12 cellular contexts compared by ENCODE assay signal in genomic region chr1:43976890-43977289, GRCh38. TPM values are rescaled to one million over a fixed set of nuclear protein-coding genes. Genes with fewer than 3 reads are reported as not detected.
DNase-seq lines count a peak whose midpoint lies in the region; ATAC-seq, FAIRE-seq and TF ChIP-seq lines count a peak whose summit lies in the region.
"Had no signal": no experiment of that assay in that cellular context is flagged by ENCODE, and none has a peak within 500 bp of the region (broad histone marks: within the 10 kb centered on the region; RNA-seq: fewer than 3 reads in every experiment).

No MANE protein-coding gene starts in this region.

- no peak overlapping the region for H2AFZ ChIP-seq in HepG2 (ENCODE audit: low read length)

- no peak overlapping the region for H3K9ac ChIP-seq in HepG2 (ENCODE audit: insufficient read depth, low read depth, low read length)

- H3K36me3 Mint-ChIP-seq in MCF 10A (ENCODE audit: insufficient read depth, unreplicated experiment) (peaks cover 29% of the 10 kb centered on the region), T-helper 17 cell (ENCODE audit: low read depth) (peaks cover 18% of the 10 kb centered on the region)

- TF ChIP-seq CTCF in MCF 10A (IDR thresholded peaks at IDR 0.05; ENCODE audit: unreplicated experiment), result no peak
- TF ChIP-seq CTCF in breast epithelium (IDR thresholded peaks at IDR 0.05), result no peak
- no peak for TF ChIP-seq CTCF in HepG2 (CRISPR knock-in tag; IDR thresholded peaks at IDR 0.05)

- H3K36me3 ChIP-seq in breast epithelium (no peaks in the 10 kb centered on the region), HepG2 (replicated peaks in 1 of 2; ENCODE audit: control insufficient read depth in 1 of 2, insufficient read depth in 2 of 2, low read length in 2 of 2) (peaks cover 5 to 16% of the 10 kb centered on the region in 2 experiments)

- H3K4me3 Mint-ChIP-seq in MCF 10A (ENCODE audit: unreplicated experiment) (peak overlapping the region; percentile 94), T-helper 17 cell (peak overlapping the region; percentile 95)

- H3K4me1 ChIP-seq in breast epithelium, result peaks cover 0 to 18% of the 10 kb centered on the region in 2 donors
- peaks cover 63% of the 10 kb centered on the region for H3K4me1 ChIP-seq in HepG2 (ENCODE audit: insufficient read depth, low read length)

- ATAC-seq in T-helper 17 cell (no peak), HepG2 (no peak), HG03571 (IDR thresholded peaks at IDR 0.05; ENCODE audit: unreplicated experiment) (no peak)
- ATAC-seq: body of pancreas, right lobe of liver had no signal

- H3K4me1 Mint-ChIP-seq in MCF 10A (ENCODE audit: insufficient read depth, unreplicated experiment) (peaks cover 48% of the 10 kb centered on the region), T-helper 17 cell (peaks cover 50% of the 10 kb centered on the region)

- H3K9me3 ChIP-seq in breast epithelium, result no peaks in the 10 kb centered on the region
- no peaks in the 10 kb centered on the region for H3K9me3 ChIP-seq in T-helper 17 cell (ENCODE audit: control insufficient read depth, low read length, poor library complexity, severe bottlenecking)
- no peaks in the 10 kb centered on the region for H3K9me3 ChIP-seq in HepG2 (ENCODE audit: low read length)
- H3K9me3 ChIP-seq: body of pancreas, right lobe of liver had no signal

- TF ChIP-seq RAD21 in HepG2 (CRISPR knock-in tag; IDR thresholded peaks at IDR 0.05), result no peak

- TF ChIP-seq EP300 in HepG2 (IDR thresholded peaks at IDR 0.05; ENCODE audit: low read depth in 2 of 2, low read length in 2 of 2) (no peak), HepG2 (CRISPR knock-in tag; IDR thresholded peaks at IDR 0.05; ENCODE audit: borderline replicate concordance) (no peak)

- DNase-seq in MCF 10A (ENCODE audit: unreplicated experiment), result no peak
- no peak for DNase-seq in breast epithelium (ENCODE audit: low spot score in 2 of 2)
- DNase-seq in T-helper 17 cell, result no peak
- DNase-seq in HepG2 (ENCODE audit: low spot score), result no peak
- DNase-seq in ureter (ENCODE audit: low spot score), result peak; percentile 39
- DNase-seq in NCI-H2081 (lab: John Stamatoyannopoulos, UW), result no peak
- DNase-seq in ecto neural progenitor cell (ENCODE audit: low spot score), result no peak
- DNase-seq: body of pancreas, C1 segment of cervical spinal cord, NCI-H1417 treated with DMSO at 0.1 percent for 48 hours had no signal

- no peaks in the 10 kb centered on the region for H3K9me3 Mint-ChIP-seq in MCF 10A (ENCODE audit: unreplicated experiment)

- TF ChIP-seq POLR2A in breast epithelium (IDR thresholded peaks at IDR 0.05) (no peak), HepG2 (IDR thresholded peaks at IDR 0.05; ENCODE audit: insufficient read depth in 1 of 2, low read depth in 2 of 2, low read length in 2 of 2) (no peak)

- no peaks in the 10 kb centered on the region for H3K27me3 ChIP-seq in breast epithelium
- H3K27me3 ChIP-seq in HepG2 (ENCODE audit: control insufficient read depth in 1 of 2, insufficient read depth in 2 of 2, low read length in 2 of 2), result no peaks in the 10 kb centered on the region
- H3K27me3 ChIP-seq: body of pancreas, right lobe of liver had no signal

- H3K27ac ChIP-seq in breast epithelium (no peak overlapping the region), HepG2 (ENCODE audit: extremely low read length, insufficient read depth, low read length) (no peak overlapping the region)
- H3K27ac ChIP-seq: body of pancreas had no signal

- H3K27ac Mint-ChIP-seq in MCF 10A (ENCODE audit: low read depth, unreplicated experiment), result no peak overlapping the region
- peak overlapping the region; percentile 95 for H3K27ac Mint-ChIP-seq in T-helper 17 cell

- in situ Hi-C loops in HepG2 (cut with HindIII; ENCODE audit: extremely low pct_ligation_motif_present, low pct_unique_long_range_greater_than_20kb), result no loop called here

- POLR2A ChIA-PET in MCF 10A (lab: Yijun Ruan, JAX), result interaction anchor here (1.0 to 3.3 kb wide), 3 partner anchors 31 to 270 kb away, joined by 3 to 21 read pairs (median 8); partner anchors contain the start of genes IPO13 and ST3GAL3
- POLR2A ChIA-PET in HepG2 (lab: Yijun Ruan, JAX), result interaction anchor here (1.1 to 2.4 kb wide), 3 partner anchors 11 to 91 kb away, joined by 3 to 32 read pairs (median 11); partner anchors contain the start of gene SLC6A9

- peaks cover 47% of the 10 kb centered on the region for H3K79me2 ChIP-seq in HepG2 (ENCODE audit: insufficient read depth, low read length)

- CTCF ChIA-PET in MCF 10A (lab: Yijun Ruan, JAX) (interaction anchor here (0.6 to 0.7 kb wide), 2 partner anchors 12 to 401 kb away, joined by 3 to 5 read pairs; no protein-coding TSS in a partner anchor), HepG2 (lab: Yijun Ruan, JAX; ENCODE audit: low intra/inter-chr PET ratio, low total read pairs) (no interaction called here)

- H3K4me2 ChIP-seq in HepG2 (ENCODE audit: low read depth, low read length), result 0 out of 2 replicates have a peak overlapping the region, but pooled peaks have one; percentile 9

- peaks cover 4% of the 10 kb centered on the region; the same call in 1 of the 2 replicates for H4K20me1 ChIP-seq in HepG2 (ENCODE audit: insufficient read depth, low read length)

- intact Hi-C loops in MCF 10A (cut with micrococcal nuclease) (loop anchor here (5.0 kb wide), 1 partner anchor 450 kb away; no protein-coding TSS in a partner anchor), breast epithelium (cut with DNase I; ENCODE audit: low total_unique reads) (loop anchor here (5.0 to 10.0 kb wide), 3 partner anchors 442 to 1640 kb away; partner anchors contain the start of genes FOXJ3 and PTPRF), HepG2 (cut with micrococcal nuclease; ENCODE audit: unreplicated experiment) (no loop called here)

- 100% methylated on average over 8 of the region's 8 CpGs for WGBS in HepG2 (ENCODE audit: low lambda C conversion rate)

- no peak for FAIRE-seq in HepG2 (lab: Jason Lieb, UNC)

- BruUV-seq in MCF 10A (replicated peaks; lab: Mats Ljungman, UMichigan) (no TSS peak), HepG2 (replicated peaks; lab: Mats Ljungman, UMichigan) (no TSS peak)

- H3K4me3 ChIP-seq in breast epithelium (no peak overlapping the region), HepG2 (replicated peaks in 1 of 3; ENCODE audit: insufficient read depth in 1 of 3, low read depth in 2 of 3, low read length in 3 of 3) (no peak overlapping the region)
- H3K4me3 ChIP-seq: body of pancreas, right lobe of liver had no signal

- H3K27me3 Mint-ChIP-seq in MCF 10A (ENCODE audit: insufficient read depth, unreplicated experiment) (no peaks in the 10 kb centered on the region), T-helper 17 cell (no peaks in the 10 kb centered on the region)

RNA-seq across cellular contexts. Expression of gene B4GALT2, which starts 2.1 kb away (rescaled TPM):
- 56.3 and 68.4 TPM in 2 replicates for total RNA-seq in MCF 10A (2022)
- 10 to 100 TPM; 19.8 to 49.9 (median 37.0) TPM for total RNA-seq in breast epithelium
- 1 to 10 TPM; 2.8 to 3.4 TPM for total RNA-seq in T-helper 17 cell
- 56.5 and 78.0 TPM in 2 replicates for total RNA-seq in HepG2 (2016; rRNA removed; fragmentation: Illumina TruSeq; extraction: Trizol)
- total RNA-seq in HepG2 (2016; cell fraction: cytosol; rRNA removed; fragmentation: Illumina TruSeq; extraction: Trizol; ENCODE audit: low read depth), result 81.0 and 86.5 TPM in 2 replicates
- 57.1 and 86.7 TPM in 2 replicates for total RNA-seq in HepG2 (2016; cell fraction: insoluble cytoplasmic fraction; rRNA removed; fragmentation: Illumina TruSeq; extraction: Trizol)
- total RNA-seq in HepG2 (2016; cell fraction: membrane; rRNA removed; fragmentation: Illumina TruSeq; extraction: Trizol), result 144 and 151 TPM in 2 replicates
- total RNA-seq in HepG2 (2016; cell fraction: nucleus; rRNA removed; fragmentation: Illumina TruSeq; extraction: Trizol), result 42.0 and 49.7 TPM in 2 replicates
- polyA plus RNA-seq in HepG2 (2011; rRNA removed), result 41.9 and 57.0 TPM in 2 replicates
- polyA plus RNA-seq in HepG2 (2011; cell fraction: cytosol; rRNA removed), result 39.2 and 66.4 TPM in 2 replicates
- polyA plus RNA-seq in HepG2 (2011; cell fraction: nucleus; rRNA removed), result 53.0 and 54.3 TPM in 2 replicates
- polyA plus RNA-seq in HepG2 (2012), result 40.1 and 41.5 TPM in 2 replicates
- polyA plus RNA-seq in HepG2 (2016; cell fraction: cytosol; fragmentation: Illumina TruSeq; extraction: Trizol; ENCODE audit: low read depth), result 96.5 and 101 TPM in 2 replicates
- 67.6 and 73.0 TPM in 2 replicates for polyA plus RNA-seq in HepG2 (2016; cell fraction: insoluble cytoplasmic fraction; fragmentation: Illumina TruSeq; extraction: Trizol; ENCODE audit: low read depth)
- 132 and 145 TPM in 2 replicates for polyA plus RNA-seq in HepG2 (2016; cell fraction: membrane; fragmentation: Illumina TruSeq; extraction: Trizol; ENCODE audit: low read depth)
- polyA plus RNA-seq in HepG2 (2016; cell fraction: nucleus; fragmentation: Illumina TruSeq; extraction: Trizol; ENCODE audit: insufficient read depth, low read depth), result 86.0 and 90.4 TPM in 2 replicates
- 52.0 and 94.8 TPM in 2 replicates for polyA minus RNA-seq in HepG2 (2011; rRNA and poly(A)+ RNA removed; ENCODE audit: low replicate concordance)
- polyA minus RNA-seq in HepG2 (2011; cell fraction: cytosol; rRNA and poly(A)+ RNA removed), result 24.3 and 27.3 TPM in 2 replicates
- polyA minus RNA-seq in HepG2 (2011; cell fraction: nucleus; rRNA and poly(A)+ RNA removed), result 13.7 and 15.8 TPM in 2 replicates
- total RNA-seq in ureter, result 39.7 TPM

RNA-seq across cellular contexts. Expression of gene ATP6V0B, which starts 2.1 kb away (rescaled TPM):
- total RNA-seq in MCF 10A (2022) (120 and 141 TPM in 2 replicates), breast epithelium (100 to 1,000 TPM; 131 to 156 (median 155) TPM), T-helper 17 cell (10 to 100 TPM; 72.1 to 80.5 TPM), HepG2 (2016; rRNA removed; fragmentation: Illumina TruSeq; extraction: Trizol) (76.4 and 161 TPM in 2 replicates), ureter (98.3 TPM)
- 117 and 155 TPM in 2 replicates for total RNA-seq in HepG2 (2016; cell fraction: cytosol; rRNA removed; fragmentation: Illumina TruSeq; extraction: Trizol; ENCODE audit: low read depth)
- 83.5 and 169 TPM in 2 replicates for total RNA-seq in HepG2 (2016; cell fraction: insoluble cytoplasmic fraction; rRNA removed; fragmentation: Illumina TruSeq; extraction: Trizol)
- 125 and 145 TPM in 2 replicates for total RNA-seq in HepG2 (2016; cell fraction: membrane; rRNA removed; fragmentation: Illumina TruSeq; extraction: Trizol)
- 134 and 145 TPM in 2 replicates for total RNA-seq in HepG2 (2016; cell fraction: nucleus; rRNA removed; fragmentation: Illumina TruSeq; extraction: Trizol)
- polyA plus RNA-seq in HepG2 (2011; rRNA removed), result 157 and 169 TPM in 2 replicates
- 171 and 212 TPM in 2 replicates for polyA plus RNA-seq in HepG2 (2011; cell fraction: cytosol; rRNA removed)
- polyA plus RNA-seq in HepG2 (2011; cell fraction: nucleus; rRNA removed), result 191 and 208 TPM in 2 replicates
- 45.1 and 96.9 TPM in 2 replicates for polyA plus RNA-seq in HepG2 (2012)
- polyA plus RNA-seq in HepG2 (2016; cell fraction: cytosol; fragmentation: Illumina TruSeq; extraction: Trizol; ENCODE audit: low read depth), result 104 and 146 TPM in 2 replicates
- polyA plus RNA-seq in HepG2 (2016; cell fraction: insoluble cytoplasmic fraction; fragmentation: Illumina TruSeq; extraction: Trizol; ENCODE audit: low read depth), result 64.0 and 66.5 TPM in 2 replicates
- 95.1 and 113 TPM in 2 replicates for polyA plus RNA-seq in HepG2 (2016; cell fraction: membrane; fragmentation: Illumina TruSeq; extraction: Trizol; ENCODE audit: low read depth)
- 218 and 233 TPM in 2 replicates for polyA plus RNA-seq in HepG2 (2016; cell fraction: nucleus; fragmentation: Illumina TruSeq; extraction: Trizol; ENCODE audit: insufficient read depth, low read depth)
- polyA minus RNA-seq in HepG2 (2011; rRNA and poly(A)+ RNA removed; ENCODE audit: low replicate concordance), result 161 and 288 TPM in 2 replicates
- polyA minus RNA-seq in HepG2 (2011; cell fraction: cytosol; rRNA and poly(A)+ RNA removed), result 33.1 and 37.3 TPM in 2 replicates
- polyA minus RNA-seq in HepG2 (2011; cell fraction: nucleus; rRNA and poly(A)+ RNA removed), result 51.0 and 60.8 TPM in 2 replicates

RNA-seq across cellular contexts. Expression of gene DPH2, which starts 7.1 kb away (rescaled TPM):
- 27.9 and 38.9 TPM in 2 replicates for total RNA-seq in MCF 10A (2022)
- 10 to 100 TPM; 16.2 to 22.0 (median 18.3) TPM for total RNA-seq in breast epithelium
- total RNA-seq in T-helper 17 cell, result 10 to 100 TPM; 17.7 to 24.4 TPM
- 38.3 and 40.5 TPM in 2 replicates for total RNA-seq in HepG2 (2016; rRNA removed; fragmentation: Illumina TruSeq; extraction: Trizol)
- 15.2 TPM in 2 replicates for total RNA-seq in HepG2 (2016; cell fraction: cytosol; rRNA removed; fragmentation: Illumina TruSeq; extraction: Trizol; ENCODE audit: low read depth)
- total RNA-seq in HepG2 (2016; cell fraction: insoluble cytoplasmic fraction; rRNA removed; fragmentation: Illumina TruSeq; extraction: Trizol), result 33.0 and 37.1 TPM in 2 replicates
- total RNA-seq in HepG2 (2016; cell fraction: membrane; rRNA removed; fragmentation: Illumina TruSeq; extraction: Trizol), result 43.0 and 46.2 TPM in 2 replicates
- total RNA-seq in HepG2 (2016; cell fraction: nucleus; rRNA removed; fragmentation: Illumina TruSeq; extraction: Trizol), result 21.9 and 28.3 TPM in 2 replicates
- 32.2 and 39.3 TPM in 2 replicates for polyA plus RNA-seq in HepG2 (2011; rRNA removed)
- 29.8 and 30.1 TPM in 2 replicates for polyA plus RNA-seq in HepG2 (2011; cell fraction: cytosol; rRNA removed)
- polyA plus RNA-seq in HepG2 (2011; cell fraction: nucleus; rRNA removed), result 143 and 148 TPM in 2 replicates
- 16.3 and 20.7 TPM in 2 replicates for polyA plus RNA-seq in HepG2 (2012)
- 16.6 and 18.7 TPM in 2 replicates for polyA plus RNA-seq in HepG2 (2016; cell fraction: cytosol; fragmentation: Illumina TruSeq; extraction: Trizol; ENCODE audit: low read depth)
- 33.1 and 38.5 TPM in 2 replicates for polyA plus RNA-seq in HepG2 (2016; cell fraction: insoluble cytoplasmic fraction; fragmentation: Illumina TruSeq; extraction: Trizol; ENCODE audit: low read depth)
- 41.7 and 43.1 TPM in 2 replicates for polyA plus RNA-seq in HepG2 (2016; cell fraction: membrane; fragmentation: Illumina TruSeq; extraction: Trizol; ENCODE audit: low read depth)
- 50.3 and 52.5 TPM in 2 replicates for polyA plus RNA-seq in HepG2 (2016; cell fraction: nucleus; fragmentation: Illumina TruSeq; extraction: Trizol; ENCODE audit: insufficient read depth, low read depth)
- polyA minus RNA-seq in HepG2 (2011; rRNA and poly(A)+ RNA removed; ENCODE audit: low replicate concordance), result 71.2 and 144 TPM in 2 replicates
- 10.3 and 13.5 TPM in 2 replicates for polyA minus RNA-seq in HepG2 (2011; cell fraction: cytosol; rRNA and poly(A)+ RNA removed)
- 36.7 and 43.0 TPM in 2 replicates for polyA minus RNA-seq in HepG2 (2011; cell fraction: nucleus; rRNA and poly(A)+ RNA removed)
- 32.2 TPM for total RNA-seq in ureter

RNA-seq across cellular contexts. Expression of gene CCDC24, which starts 14.5 kb away (rescaled TPM):
- 3.6 and 4.8 TPM in 2 replicates for total RNA-seq in MCF 10A (2022)
- 10 to 100 TPM in 2 of 3 donors, 1 to 10 TPM in 1; 5.4 to 12.5 (median 12.3) TPM for total RNA-seq in breast epithelium
- 1 to 10 TPM; 1.4 to 1.5 TPM for total RNA-seq in T-helper 17 cell
- total RNA-seq in HepG2 (2016; rRNA removed; fragmentation: Illumina TruSeq; extraction: Trizol), result 2.2 and 2.9 TPM in 2 replicates
- 0.79 and 2.4 TPM in 2 replicates for total RNA-seq in HepG2 (2016; cell fraction: cytosol; rRNA removed; fragmentation: Illumina TruSeq; extraction: Trizol; ENCODE audit: low read depth)
- total RNA-seq in HepG2 (2016; cell fraction: insoluble cytoplasmic fraction; rRNA removed; fragmentation: Illumina TruSeq; extraction: Trizol), result 0.95 and 2.5 TPM in 2 replicates
- total RNA-seq in HepG2 (2016; cell fraction: membrane; rRNA removed; fragmentation: Illumina TruSeq; extraction: Trizol), result 1.8 and 2.6 TPM in 2 replicates
- 2.8 and 3.1 TPM in 2 replicates for total RNA-seq in HepG2 (2016; cell fraction: nucleus; rRNA removed; fragmentation: Illumina TruSeq; extraction: Trizol)
- polyA plus RNA-seq in HepG2 (2011; rRNA removed), result 1.4 and 1.8 TPM in 2 replicates
- 0.59 and 0.82 TPM in 2 replicates for polyA plus RNA-seq in HepG2 (2011; cell fraction: cytosol; rRNA removed)
- 8.4 and 10.6 TPM in 2 replicates for polyA plus RNA-seq in HepG2 (2011; cell fraction: nucleus; rRNA removed)
- polyA plus RNA-seq in HepG2 (2012), result 2.3 and 3.3 TPM in 2 replicates
- 1.3 and 1.8 TPM in 2 replicates for polyA plus RNA-seq in HepG2 (2016; cell fraction: cytosol; fragmentation: Illumina TruSeq; extraction: Trizol; ENCODE audit: low read depth)
- 2.1 and 2.4 TPM in 2 replicates for polyA plus RNA-seq in HepG2 (2016; cell fraction: insoluble cytoplasmic fraction; fragmentation: Illumina TruSeq; extraction: Trizol; ENCODE audit: low read depth)
- 1.7 and 2.2 TPM in 2 replicates for polyA plus RNA-seq in HepG2 (2016; cell fraction: membrane; fragmentation: Illumina TruSeq; extraction: Trizol; ENCODE audit: low read depth)
- 4.7 and 6.9 TPM in 2 replicates for polyA plus RNA-seq in HepG2 (2016; cell fraction: nucleus; fragmentation: Illumina TruSeq; extraction: Trizol; ENCODE audit: insufficient read depth, low read depth)
- 1.1 and 1.6 TPM in 2 replicates for polyA minus RNA-seq in HepG2 (2011; rRNA and poly(A)+ RNA removed; ENCODE audit: low replicate concordance)
- not detected in 2 replicates for polyA minus RNA-seq in HepG2 (2011; cell fraction: cytosol; rRNA and poly(A)+ RNA removed)
- 1.2 and 1.9 TPM in 2 replicates for polyA minus RNA-seq in HepG2 (2011; cell fraction: nucleus; rRNA and poly(A)+ RNA removed)
- 22.6 TPM for total RNA-seq in ureter

RNA-seq across cellular contexts. Expression of gene IPO13, which starts 30.1 kb away (rescaled TPM):
- total RNA-seq in MCF 10A (2022), result 23.9 and 31.4 TPM in 2 replicates
- total RNA-seq in breast epithelium, result 10 to 100 TPM; 18.4 to 23.0 (median 20.5) TPM
- total RNA-seq in T-helper 17 cell, result 10 to 100 TPM; 10.6 to 12.5 TPM
- 14.3 and 15.6 TPM in 2 replicates for total RNA-seq in HepG2 (2016; rRNA removed; fragmentation: Illumina TruSeq; extraction: Trizol)
- total RNA-seq in HepG2 (2016; cell fraction: cytosol; rRNA removed; fragmentation: Illumina TruSeq; extraction: Trizol; ENCODE audit: low read depth), result 2.4 and 3.1 TPM in 2 replicates
- 13.4 and 14.4 TPM in 2 replicates for total RNA-seq in HepG2 (2016; cell fraction: insoluble cytoplasmic fraction; rRNA removed; fragmentation: Illumina TruSeq; extraction: Trizol)
- total RNA-seq in HepG2 (2016; cell fraction: membrane; rRNA removed; fragmentation: Illumina TruSeq; extraction: Trizol), result 5.8 and 6.8 TPM in 2 replicates
- 15.1 and 20.1 TPM in 2 replicates for total RNA-seq in HepG2 (2016; cell fraction: nucleus; rRNA removed; fragmentation: Illumina TruSeq; extraction: Trizol)
- 12.9 and 15.0 TPM in 2 replicates for polyA plus RNA-seq in HepG2 (2011; rRNA removed)
- polyA plus RNA-seq in HepG2 (2011; cell fraction: cytosol; rRNA removed), result 11.2 and 12.8 TPM in 2 replicates
- 43.8 and 47.3 TPM in 2 replicates for polyA plus RNA-seq in HepG2 (2011; cell fraction: nucleus; rRNA removed)
- polyA plus RNA-seq in HepG2 (2012), result 9.7 and 11.8 TPM in 2 replicates
- polyA plus RNA-seq in HepG2 (2016; cell fraction: cytosol; fragmentation: Illumina TruSeq; extraction: Trizol; ENCODE audit: low read depth), result 2.2 and 2.4 TPM in 2 replicates
- polyA plus RNA-seq in HepG2 (2016; cell fraction: insoluble cytoplasmic fraction; fragmentation: Illumina TruSeq; extraction: Trizol; ENCODE audit: low read depth), result 14.5 and 14.6 TPM in 2 replicates
- polyA plus RNA-seq in HepG2 (2016; cell fraction: membrane; fragmentation: Illumina TruSeq; extraction: Trizol; ENCODE audit: low read depth), result 3.4 and 5.4 TPM in 2 replicates
- polyA plus RNA-seq in HepG2 (2016; cell fraction: nucleus; fragmentation: Illumina TruSeq; extraction: Trizol; ENCODE audit: insufficient read depth, low read depth), result 47.0 and 47.3 TPM in 2 replicates
- 37.2 and 43.4 TPM in 2 replicates for polyA minus RNA-seq in HepG2 (2011; rRNA and poly(A)+ RNA removed; ENCODE audit: low replicate concordance)
- 8.7 and 12.3 TPM in 2 replicates for polyA minus RNA-seq in HepG2 (2011; cell fraction: cytosol; rRNA and poly(A)+ RNA removed)
- 9.8 and 11.1 TPM in 2 replicates for polyA minus RNA-seq in HepG2 (2011; cell fraction: nucleus; rRNA and poly(A)+ RNA removed)
- total RNA-seq in ureter, result 22.1 TPM
